ENCODE assay signal across 31 cellular contexts in genomic region chr18:27062802-27063201, GRCh38.
A peak's percentile ranks its signal among the peaks of the same experiment; 100 is the strongest.
DNase-seq lines count a peak whose midpoint lies in the region; ATAC-seq and TF ChIP-seq lines count a peak whose summit lies in the region.
"Had no signal": no experiment of that assay in that cellular context is flagged by ENCODE, and none has a peak within 500 bp of the region (broad histone marks: within the 10 kb centered on the region; RNA-seq: fewer than 3 reads in every experiment).

No MANE protein-coding gene starts in this region.

- H3K27ac Mint-ChIP-seq in effector memory CD8-positive, alpha-beta T cell = no peak overlapping the region
- H3K27ac Mint-ChIP-seq: activated CD8-positive, alpha-beta T cell treated with anti-CD3 and anti-CD28 coated beads for 36 hours; activated naive CD4-positive, alpha-beta T cell treated with anti-CD3 and anti-CD28 coated beads, Interleukin-2, amount 50 U/mL, for 24 hours; activated T-helper 17 cell treated with anti-CD3 and anti-CD28 coated beads, Interleukin-2, amount 50 U/mL, for 72 hours; CD4-positive, alpha-beta T cell; IgD-negative memory B cell; naive thymus-derived CD8-positive, alpha-beta T cell; stimulated activated naive B cell treated with anti-CD40 and anti-IgM and Interleukin-4, amounts not matched to agents 10 μg/mL and 1 μg/mL and 100 μg/mL, for 72 hours; T-helper 1 cell treated with Interleukin-12 subunit alpha and Interleukin-12 subunit beta and Interleukin-4 antibody, amounts not matched to agents 30 μg/mL and 1 μg/mL, for 36 hours had no signal

- H3K27ac ChIP-seq in PC-3 (ENCODE audit: low read length) = no peak overlapping the region
- H3K27ac ChIP-seq in foreskin keratinocyte = no peak overlapping the region
- H3K27ac ChIP-seq: coronary artery, prostate gland, sigmoid colon, SK-N-MC, suprapubic skin, uterus had no signal

- POLR2A ChIA-PET in PC-3 (lab: Charles Lee; ENCODE audit: unreplicated experiment) = no interaction called here

- CTCF ChIA-PET in PC-3 (lab: Charles Lee) = no interaction called here

- BruUV-seq in PC-3 (replicated peaks; lab: Mats Ljungman, UMichigan) = no TSS peak

- no peaks in the 10 kb centered on the region for H4K20me1 ChIP-seq in PC-3 (ENCODE audit: low read length)

- no peak overlapping the region for H3K4me3 ChIP-seq in PC-3 (ENCODE audit: low read length)
- H3K4me3 ChIP-seq: coronary artery, prostate gland, sigmoid colon, SK-N-MC, suprapubic skin, uterus had no signal

- TF ChIP-seq CTCF in PC-3 (conservative IDR thresholded peaks at IDR 0.05; ENCODE audit: low read depth, low read length) (no peak), foreskin keratinocyte (conservative IDR thresholded peaks at IDR 0.05) (no peak)

- H3K27me3 ChIP-seq in PC-3 (ENCODE audit: low read length) (peaks cover 21% of the 10 kb centered on the region), foreskin keratinocyte (no peaks in the 10 kb centered on the region)
- H3K27me3 ChIP-seq: sigmoid colon, suprapubic skin, uterus had no signal

- H2AFZ ChIP-seq in PC-3 (ENCODE audit: low read length) = no peak overlapping the region

- H3K9me3 Mint-ChIP-seq in effector memory CD8-positive, alpha-beta T cell = peaks cover 3 to 16% of the 10 kb centered on the region in 2 donors
- H3K9me3 Mint-ChIP-seq: activated CD8-positive, alpha-beta T cell treated with anti-CD3 and anti-CD28 coated beads for 36 hours; activated naive CD4-positive, alpha-beta T cell treated with anti-CD3 and anti-CD28 coated beads, Interleukin-2, amount 50 U/mL, for 24 hours; activated T-helper 17 cell treated with anti-CD3 and anti-CD28 coated beads, Interleukin-2, amount 50 U/mL, for 72 hours; CD4-positive, alpha-beta T cell; IgD-negative memory B cell; T-helper 1 cell treated with Interleukin-12 subunit alpha and Interleukin-12 subunit beta and Interleukin-4 antibody, amounts not matched to agents 30 μg/mL and 1 μg/mL, for 36 hours had no signal

- no peak overlapping the region for H3K4me2 ChIP-seq in PC-3 (ENCODE audit: low read length)

- no peak overlapping the region for H3K4me3 Mint-ChIP-seq in effector memory CD8-positive, alpha-beta T cell
- H3K4me3 Mint-ChIP-seq: activated CD8-positive, alpha-beta T cell treated with anti-CD3 and anti-CD28 coated beads for 36 hours; activated naive CD4-positive, alpha-beta T cell treated with anti-CD3 and anti-CD28 coated beads, Interleukin-2, amount 50 U/mL, for 24 hours; activated T-helper 17 cell treated with anti-CD3 and anti-CD28 coated beads, Interleukin-2, amount 50 U/mL, for 72 hours; CD4-positive, alpha-beta T cell; IgD-negative memory B cell; naive thymus-derived CD8-positive, alpha-beta T cell; stimulated activated naive B cell treated with anti-CD40 and anti-IgM and Interleukin-4, amounts not matched to agents 10 μg/mL and 1 μg/mL and 100 μg/mL, for 72 hours; T-helper 1 cell treated with Interleukin-12 subunit alpha and Interleukin-12 subunit beta and Interleukin-4 antibody, amounts not matched to agents 30 μg/mL and 1 μg/mL, for 36 hours had no signal

- DNase-seq in COLO668 (lab: John Stamatoyannopoulos, UW; ENCODE audit: unreplicated experiment) (peak; percentile 83), PC-3 (peak; percentile 29), foreskin keratinocyte (peak; percentile 82 to 96), NCI-H2171 (lab: John Stamatoyannopoulos, UW) (no peak), foreskin melanocyte (no peak)
- no peak for DNase-seq in effector memory CD8-positive, alpha-beta T cell
- DNase-seq in activated CD4-positive, CD25-positive, alpha-beta regulatory T cell (lab: John Stamatoyannopoulos, UW) = no peak
- DNase-seq: activated CD8-positive, alpha-beta T cell treated with anti-CD3 and anti-CD28 coated beads for 36 hours; AML-193; amygdala; CD4-positive, alpha-beta T cell; DMS153; hypothalamus; naive thymus-derived CD8-positive, alpha-beta T cell; NCI-H1092 treated with DMSO at 0.1 percent for 48 hours; NCI-H2081 treated with DMSO at 0.1 percent for 48 hours; NCI-H446 treated with DMSO at 0.1 percent for 48 hours; nucleus accumbens; sigmoid colon; stimulated activated CD4-positive, alpha-beta T cell treated with anti-CD3 and anti-CD28 coated beads, Interleukin-15, amount 100 ng/mL, for 24 hours; stimulated activated naive B cell treated with anti-CD40 and anti-IgM and Interleukin-4, amounts not matched to agents 10 μg/mL and 1 μg/mL and 100 μg/mL, for 72 hours; uterus had no signal

- H3K79me2 ChIP-seq in PC-3 (ENCODE audit: low read length) = no peaks in the 10 kb centered on the region

- H3K4me1 ChIP-seq in PC-3 (ENCODE audit: insufficient read depth, low read length) (no peaks in the 10 kb centered on the region), foreskin keratinocyte (no peaks in the 10 kb centered on the region)
- H3K4me1 ChIP-seq: suprapubic skin, uterus had no signal

- H3K36me3 Mint-ChIP-seq in effector memory CD8-positive, alpha-beta T cell (ENCODE audit: insufficient read depth) = no peaks in the 10 kb centered on the region
- H3K36me3 Mint-ChIP-seq: activated naive CD4-positive, alpha-beta T cell treated with anti-CD3 and anti-CD28 coated beads, Interleukin-2, amount 50 U/mL, for 24 hours; IgD-negative memory B cell; naive thymus-derived CD8-positive, alpha-beta T cell; stimulated activated naive B cell treated with anti-CD40 and anti-IgM and Interleukin-4, amounts not matched to agents 10 μg/mL and 1 μg/mL and 100 μg/mL, for 72 hours had no signal

- no peaks in the 10 kb centered on the region for H3F3A ChIP-seq in PC-3 (ENCODE audit: low read length, unreplicated experiment)

- H3K27me3 Mint-ChIP-seq in effector memory CD8-positive, alpha-beta T cell = no peaks in the 10 kb centered on the region
- H3K27me3 Mint-ChIP-seq: activated CD8-positive, alpha-beta T cell treated with anti-CD3 and anti-CD28 coated beads for 36 hours; activated naive CD4-positive, alpha-beta T cell treated with anti-CD3 and anti-CD28 coated beads, Interleukin-2, amount 50 U/mL, for 24 hours; activated T-helper 17 cell treated with anti-CD3 and anti-CD28 coated beads, Interleukin-2, amount 50 U/mL, for 72 hours; CD4-positive, alpha-beta T cell; IgD-negative memory B cell; stimulated activated naive B cell treated with anti-CD40 and anti-IgM and Interleukin-4, amounts not matched to agents 10 μg/mL and 1 μg/mL and 100 μg/mL, for 72 hours had no signal

- no peaks in the 10 kb centered on the region for H3K9me2 ChIP-seq in PC-3 (replicated peaks; ENCODE audit: low read length)

- no peak overlapping the region for H3K9ac ChIP-seq in PC-3 (ENCODE audit: low read length)

- H3K4me1 Mint-ChIP-seq in effector memory CD8-positive, alpha-beta T cell (ENCODE audit: low read depth in 2 of 2) = no peaks in the 10 kb centered on the region
- H3K4me1 Mint-ChIP-seq: activated naive CD4-positive, alpha-beta T cell treated with anti-CD3 and anti-CD28 coated beads, Interleukin-2, amount 50 U/mL, for 24 hours; activated T-helper 17 cell treated with anti-CD3 and anti-CD28 coated beads, Interleukin-2, amount 50 U/mL, for 72 hours; naive thymus-derived CD8-positive, alpha-beta T cell; stimulated activated naive B cell treated with anti-CD40 and anti-IgM and Interleukin-4, amounts not matched to agents 10 μg/mL and 1 μg/mL and 100 μg/mL, for 72 hours had no signal

- no peaks in the 10 kb centered on the region for H3K36me3 ChIP-seq in PC-3 (ENCODE audit: low read depth, low read length)
- H3K36me3 ChIP-seq: prostate gland, sigmoid colon, suprapubic skin, uterus had no signal

- intact Hi-C loops in PC-3 (cut with micrococcal nuclease) = no loop called here

- H3K9me3 ChIP-seq in PC-3 (ENCODE audit: low read length) = no peaks in the 10 kb centered on the region
- H3K9me3 ChIP-seq: prostate gland, sigmoid colon, suprapubic skin, uterus had no signal

- ATAC-seq in HG02885 (IDR thresholded peaks at IDR 0.05; ENCODE audit: poor library complexity, unreplicated experiment) (peak; percentile 59), PC-3 (no peak), foreskin keratinocyte (peak; percentile 100)
- ATAC-seq in effector memory CD8-positive, alpha-beta T cell (replicated peaks) = no peak
- ATAC-seq: activated CD8-positive, alpha-beta T cell treated with anti-CD3 and anti-CD28 coated beads for 36 hours; activated T-helper 17 cell treated with anti-CD3 and anti-CD28 coated beads, Interleukin-2, amount 50 U/mL, for 72 hours; naive thymus-derived CD8-positive, alpha-beta T cell; stimulated activated naive B cell treated with anti-CD40 and anti-IgM and Interleukin-4, amounts not matched to agents 10 μg/mL and 1 μg/mL and 100 μg/mL, for 72 hours had no signal

Comparison
In these comparisons a context has a peak if more than half of its experiments do, and no peak if none do; other contexts are left out.
1. DNase-seq: peak in COLO668 (single experiment), PC-3 (single experiment) and foreskin keratinocyte (2 of 2); none in effector memory CD8-positive, alpha-beta T cell (0 of 3), NCI-H2171 (single experiment), activated CD4-positive, CD25-positive, alpha-beta regulatory T cell (0 of 4) and foreskin melanocyte (single experiment).
2. ATAC-seq: peak in HG02885 (single experiment) and foreskin keratinocyte (single experiment); none in PC-3 (single experiment) and effector memory CD8-positive, alpha-beta T cell (single experiment).